11 cellular contexts compared by ENCODE assay signal in genomic region chr7:3493499-3493898, GRCh38.
A peak's percentile ranks its signal among the peaks of the same experiment; 100 is the strongest.
DNase-seq lines count a peak whose midpoint lies in the region; ATAC-seq and TF ChIP-seq lines count a peak whose summit lies in the region.
"Had no signal": no experiment of that assay in that cellular context is flagged by ENCODE, and none has a peak within 500 bp of the region (broad histone marks: within the 10 kb centered on the region; RNA-seq: fewer than 3 reads in every experiment).

No MANE protein-coding gene starts in this region.

- H4K20me1 ChIP-seq in PC-9 (ENCODE audit: insufficient read depth) = no peaks in the 10 kb centered on the region

- H3K4me1 ChIP-seq in PC-9 (replicated peaks; ENCODE audit: insufficient read depth) (peaks cover 9% of the 10 kb centered on the region; the same call in 1 of the 2 replicates), endodermal cell (ENCODE audit: control insufficient read depth, insufficient read depth, low read length) (no peaks in the 10 kb centered on the region)

- DNase-seq in AG04450 (ENCODE audit: low read depth, low spot score) (peak; percentile 3), PC-9 (peak in 1 of 2 experiments; percentile 63), endodermal cell (no peak), mesothelial cell of epicardium (ENCODE audit: low spot score in 2 of 2, unreplicated experiment in 2 of 2) (no peak), Calu3 (no peak), nucleus accumbens (lab: John Stamatoyannopoulos, UW) (no peak)
- DNase-seq: GOT3, NCI-H1048, NCI-H82 had no signal

- H3K27me3 ChIP-seq in AG04450 (ENCODE audit: control insufficient read depth, insufficient read depth, low read length) = no peaks in the 10 kb centered on the region
- peaks cover 57% of the 10 kb centered on the region for H3K27me3 ChIP-seq in PC-9 (ENCODE audit: insufficient read depth, low read depth)
- no peaks in the 10 kb centered on the region for H3K27me3 ChIP-seq in endodermal cell (ENCODE audit: control insufficient read depth, insufficient read depth, low read length, poor library complexity, severe bottlenecking)

- no peak for ATAC-seq in GM18907 (IDR thresholded peaks at IDR 0.05; ENCODE audit: unreplicated experiment)
- ATAC-seq in HG03469 (IDR thresholded peaks at IDR 0.05; ENCODE audit: unreplicated experiment) = no peak

- no peaks in the 10 kb centered on the region for H3K79me2 ChIP-seq in PC-9 (ENCODE audit: low read depth)

- H3K9ac ChIP-seq in endodermal cell (ENCODE audit: extremely low read depth, low read length, poor library complexity, severe bottlenecking) = no peak overlapping the region

- 0 out of 2 replicates have a peak, but pooled peaks cover 4% of the 10 kb centered on the region for H3F3A ChIP-seq in PC-9 (ENCODE audit: insufficient read depth, low read depth)

- H3K4me1 Mint-ChIP-seq in endodermal cell (peaks cover 18% of the 10 kb centered on the region), mesothelial cell of epicardium (peaks cover 32% of the 10 kb centered on the region), Calu3 (ENCODE audit: low read depth, unreplicated experiment) (peaks cover 14% of the 10 kb centered on the region)

- no peak overlapping the region for H2AFZ ChIP-seq in PC-9

- TF ChIP-seq CTCF in AG04450 (IDR thresholded peaks at IDR 0.05; ENCODE audit: low read depth, low read length) (no peak), PC-9 (conservative IDR thresholded peaks at IDR 0.05) (no peak), endodermal cell (conservative IDR thresholded peaks at IDR 0.05) (no peak), mesothelial cell of epicardium (IDR thresholded peaks at IDR 0.05; ENCODE audit: unreplicated experiment) (no peak), Calu3 (IDR thresholded peaks at IDR 0.05; ENCODE audit: unreplicated experiment) (no peak)

- CTCF ChIA-PET in AG04450 (lab: Charles Lee) = interaction anchor here (2.9 kb wide), 1 partner anchor 11 kb away, joined by 13 read pairs; no protein-coding TSS in a partner anchor
- CTCF ChIA-PET in PC-9 (lab: Charles Lee) = interaction anchor here (0.6 kb wide), 1 partner anchor 59 kb away, joined by 3 read pairs; no protein-coding TSS in a partner anchor
- CTCF ChIA-PET in Calu3 (lab: Charles Lee) = no interaction called here

- POLR2A ChIA-PET in AG04450 (lab: Yijun Ruan, JAX) = no interaction called here
- POLR2A ChIA-PET in PC-9 (lab: Charles Lee; ENCODE audit: unreplicated experiment) = no interaction called here

- no peaks in the 10 kb centered on the region for H3K9me3 Mint-ChIP-seq in endodermal cell
- H3K9me3 Mint-ChIP-seq in mesothelial cell of epicardium = no peaks in the 10 kb centered on the region
- no peaks in the 10 kb centered on the region for H3K9me3 Mint-ChIP-seq in Calu3 (ENCODE audit: low read depth, unreplicated experiment)

- H3K9me2 ChIP-seq in PC-9 (ENCODE audit: insufficient read depth) = no peaks in the 10 kb centered on the region

- no peaks in the 10 kb centered on the region for H3K36me3 ChIP-seq in PC-9 (ENCODE audit: low read depth)
- no peaks in the 10 kb centered on the region for H3K36me3 ChIP-seq in endodermal cell (ENCODE audit: control insufficient read depth, insufficient read depth, low read length)

- no TSS peak for BruUV-seq in PC-9 (replicated peaks; lab: Mats Ljungman, UMichigan)
- no TSS peak for BruUV-seq in Calu3 (replicated peaks; lab: Mats Ljungman, UMichigan)

- intact Hi-C loops in PC-9 (cut with micrococcal nuclease; ENCODE audit: unreplicated experiment) (no loop called here), Calu3 (cut with micrococcal nuclease; ENCODE audit: unreplicated experiment) (no loop called here)

- H3K9me3 ChIP-seq in AG04450 (ENCODE audit: control insufficient read depth, insufficient read depth, low read length) (no peaks in the 10 kb centered on the region), PC-9 (ENCODE audit: insufficient read depth, low read depth) (no peaks in the 10 kb centered on the region), endodermal cell (ENCODE audit: control insufficient read depth, low read length) (peaks cover 1% of the 10 kb centered on the region)

- H3K36me3 Mint-ChIP-seq in endodermal cell (ENCODE audit: low read depth) = no peaks in the 10 kb centered on the region
- H3K36me3 Mint-ChIP-seq in mesothelial cell of epicardium = no peaks in the 10 kb centered on the region
- H3K36me3 Mint-ChIP-seq in Calu3 (ENCODE audit: insufficient read depth, unreplicated experiment) = no peaks in the 10 kb centered on the region

- H3K27ac ChIP-seq in AG04450 (ENCODE audit: low read depth, low read length) (no peak overlapping the region), PC-9 (no peak overlapping the region), endodermal cell (ENCODE audit: low read depth, low read length) (no peak overlapping the region)

- H3K4me3 ChIP-seq in AG04450 (ENCODE audit: low read depth, low read length) (no peak overlapping the region), PC-9 (no peak overlapping the region), endodermal cell (ENCODE audit: low read length) (no peak overlapping the region)

- H3K27ac Mint-ChIP-seq in endodermal cell = peak overlapping the region; percentile 65
- peak overlapping the region; percentile 89 for H3K27ac Mint-ChIP-seq in mesothelial cell of epicardium
- H3K27ac Mint-ChIP-seq in Calu3 (ENCODE audit: unreplicated experiment) = no peak overlapping the region

- H3K27me3 Mint-ChIP-seq in endodermal cell (ENCODE audit: insufficient read depth) (no peaks in the 10 kb centered on the region), mesothelial cell of epicardium (ENCODE audit: low read depth) (no peaks in the 10 kb centered on the region), Calu3 (ENCODE audit: unreplicated experiment) (no peaks in the 10 kb centered on the region)

- H3K4me3 Mint-ChIP-seq in endodermal cell (no peak overlapping the region), mesothelial cell of epicardium (no peak overlapping the region), Calu3 (ENCODE audit: low read depth, unreplicated experiment) (no peak overlapping the region)

- peak overlapping the region; percentile 18 for H3K4me2 ChIP-seq in PC-9
